ENCODE assay signal across 34 cellular contexts in genomic region chr9:126619336-126619919, GRCh38. TPM values are rescaled to one million over a fixed set of nuclear protein-coding genes. Genes with fewer than 3 reads are reported as not detected.
DNase-seq lines count a peak whose midpoint lies in the region; ATAC-seq and TF ChIP-seq lines count a peak whose summit lies in the region.
"Had no signal": no experiment of that assay in that cellular context is flagged by ENCODE, and none has a peak within 500 bp of the region (broad histone marks: within the 10 kb centered on the region; RNA-seq: fewer than 3 reads in every experiment).

No MANE protein-coding gene starts in this region.

- peaks cover 93% of the 10 kb centered on the region for H3K27me3 Mint-ChIP-seq in activated CD8-positive, alpha-beta memory T cell treated with anti-CD3 and anti-CD28 coated beads, Interleukin-2, amount 10 ng/mL, durations not matched to agents 7 days and 5 days

- no peak for TF ChIP-seq POLR2A in suprapubic skin (IDR thresholded peaks at IDR 0.05)

- no peak overlapping the region for H3K4me3 Mint-ChIP-seq in activated CD8-positive, alpha-beta memory T cell treated with anti-CD3 and anti-CD28 coated beads, Interleukin-2, amount 10 ng/mL, durations not matched to agents 7 days and 5 days
- H3K4me3 Mint-ChIP-seq: activated CD8-positive, alpha-beta T cell treated with anti-CD3 and anti-CD28 coated beads for 36 hours; activated naive CD8-positive, alpha-beta T cell had no signal

- intact Hi-C loops in dorsolateral prefrontal cortex (cut with DNase I): no loop called here

- peaks cover 90% of the 10 kb centered on the region for H3K27me3 ChIP-seq in suprapubic skin
- peaks cover 3 to 100% (median 99%) of the 10 kb centered on the region in 45 donors for H3K27me3 ChIP-seq in dorsolateral prefrontal cortex

- ATAC-seq in activated CD8-positive, alpha-beta memory T cell treated with anti-CD3 and anti-CD28 coated beads, Interleukin-2, amount 10 ng/mL, durations not matched to agents 7 days and 5 days: no peak
- ATAC-seq: activated CD8-positive, alpha-beta T cell treated with anti-CD3 and anti-CD28 coated beads for 36 hours; esophagus mucosa; Panc1; SK-N-SH treated with all-trans-retinoic acid at 6 μM for 48 hours had no signal

- TF ChIP-seq EP300 in suprapubic skin (IDR thresholded peaks at IDR 0.05): no peak

- H3K36me3 Mint-ChIP-seq in activated CD8-positive, alpha-beta memory T cell treated with anti-CD3 and anti-CD28 coated beads, Interleukin-2, amount 10 ng/mL, durations not matched to agents 7 days and 5 days: peaks cover 3% of the 10 kb centered on the region
- H3K36me3 Mint-ChIP-seq: activated naive CD8-positive, alpha-beta T cell had no signal

- no peak for DNase-seq in activated CD8-positive, alpha-beta memory T cell treated with anti-CD3 and anti-CD28 coated beads, Interleukin-2, amount 10 ng/mL, durations not matched to agents 7 days and 5 days
- DNase-seq in activated CD8-positive, alpha-beta memory T cell treated with anti-CD3 and anti-CD28 coated beads, Interleukin-2, amount 50 U/mL, for 48 hours: no peak
- DNase-seq in ecto neural progenitor cell (ENCODE audit: low spot score) (peak; percentile 52), left kidney (ENCODE audit: low read depth, low spot score) (peak; percentile 24), suprapubic skin (ENCODE audit: low spot score in 2 of 2) (no peak), HuH-7 (ENCODE audit: low spot score) (no peak), dorsolateral prefrontal cortex (no peak), hypothalamus (lab: John Stamatoyannopoulos, UW) (no peak)
- DNase-seq: activated CD4-positive, alpha-beta T cell treated with anti-CD3 and anti-CD28 coated beads for 1 hour; activated CD8-positive, alpha-beta T cell treated with anti-CD3 and anti-CD28 coated beads for 36 hours; Caco-2; DND-41; GM23248; kidney glomerular epithelial cell; NCI-H2107; NCI-H446 treated with DMSO at 0.1 percent for 48 hours; NCI-H774; Right ventricle myocardium superior; stimulated activated naive CD4-positive, alpha-beta T cell; T-helper 2 cell had no signal

- no peaks in the 10 kb centered on the region for H3K9me3 Mint-ChIP-seq in activated CD8-positive, alpha-beta memory T cell treated with anti-CD3 and anti-CD28 coated beads, Interleukin-2, amount 10 ng/mL, durations not matched to agents 7 days and 5 days (ENCODE audit: low read depth)
- H3K9me3 Mint-ChIP-seq: activated CD8-positive, alpha-beta T cell treated with anti-CD3 and anti-CD28 coated beads for 36 hours; IgD-negative memory B cell had no signal

- peaks cover 18% of the 10 kb centered on the region for H3K4me1 Mint-ChIP-seq in activated CD8-positive, alpha-beta memory T cell treated with anti-CD3 and anti-CD28 coated beads, Interleukin-2, amount 10 ng/mL, durations not matched to agents 7 days and 5 days

- no peak overlapping the region for H3K4me3 ChIP-seq in suprapubic skin
- no peak overlapping the region for H3K4me3 ChIP-seq in dorsolateral prefrontal cortex
- H3K4me3 ChIP-seq: GM23248, lung, right atrium auricular region, smooth muscle cell had no signal

- peaks cover 23% of the 10 kb centered on the region for H3K4me1 ChIP-seq in suprapubic skin
- H3K4me1 ChIP-seq: Caco-2, parathyroid adenoma had no signal

- CTCF ChIA-PET in activated CD8-positive, alpha-beta memory T cell treated with anti-CD3 and anti-CD28 coated beads, Interleukin-2, amount 10 ng/mL, durations not matched to agents 7 days and 5 days (lab: Charles Lee): interaction anchor here (1.1 kb wide), 1 partner anchor 17 kb away, joined by 3 read pairs; no protein-coding TSS in a partner anchor

- H3K9me3 ChIP-seq in suprapubic skin: no peaks in the 10 kb centered on the region
- H3K9me3 ChIP-seq: Caco-2, right atrium auricular region had no signal

- H3K27ac Mint-ChIP-seq in activated CD8-positive, alpha-beta memory T cell treated with anti-CD3 and anti-CD28 coated beads, Interleukin-2, amount 10 ng/mL, durations not matched to agents 7 days and 5 days: peak overlapping the region; percentile 5
- H3K27ac Mint-ChIP-seq: activated CD8-positive, alpha-beta T cell treated with anti-CD3 and anti-CD28 coated beads for 36 hours; activated naive CD8-positive, alpha-beta T cell; IgD-negative memory B cell had no signal

- WGBS in suprapubic skin: 42% methylated on average over 8 of the region's 10 CpGs

- TF ChIP-seq CTCF in suprapubic skin (IDR thresholded peaks at IDR 0.05): no peak
- no peak for TF ChIP-seq CTCF in dorsolateral prefrontal cortex (IDR thresholded peaks at IDR 0.05 in 54 of 56, conservative IDR thresholded peaks at IDR 0.05 in 2 of 56; ENCODE audit: low read depth in 1 of 56, partially characterized antibody in 56 of 56)

- H3K27ac ChIP-seq in suprapubic skin (peak overlapping the region; percentile 42), dorsolateral prefrontal cortex (no peak overlapping the region)
- H3K27ac ChIP-seq: C4-2B, GM23248, parathyroid adenoma, right atrium auricular region had no signal

- H3K36me3 ChIP-seq in suprapubic skin: no peaks in the 10 kb centered on the region
- H3K36me3 ChIP-seq: right atrium auricular region had no signal

RNA-seq across cellular contexts. Expression of gene LMX1B, which starts 5.7 kb away (rescaled TPM):
- total RNA-seq in activated CD8-positive, alpha-beta memory T cell treated with anti-CD3 and anti-CD28 coated beads, Interleukin-2, amount 10 ng/mL, durations not matched to agents 7 days and 5 days: not detected
- total RNA-seq in suprapubic skin: 1 to 10 TPM; 2.4 to 7.8 (median 5.7) TPM
- total RNA-seq in dorsolateral prefrontal cortex: under 1 TPM in 12 of 120 experiments, not detected in 108; 0.06 to 0.70 (median 0.18) TPM
- total RNA-seq: activated CD8-positive, alpha-beta T cell treated with anti-CD3 and anti-CD28 coated beads for 36 hours; bronchial epithelial cell; esophagus mucosa; fibroblast of villous mesenchyme; GM23248; smooth muscle cell; temporal lobe; urinary bladder had no signal

Comparison
In these comparisons a context has a peak if more than half of its experiments do, and no peak if none do; other contexts are left out.
1. DNase-seq: peak in ecto neural progenitor cell (single experiment) and left kidney (single experiment); none in activated CD8-positive, alpha-beta memory T cell treated with anti-CD3 and anti-CD28 coated beads, Interleukin-2, amount 10 ng/mL, durations not matched to agents 7 days and 5 days (single experiment), activated CD8-positive, alpha-beta memory T cell treated with anti-CD3 and anti-CD28 coated beads, Interleukin-2, amount 50 U/mL, for 48 hours (single experiment), suprapubic skin (0 of 2), HuH-7 (single experiment), dorsolateral prefrontal cortex (0 of 10) and hypothalamus (0 of 51).